ENCODE assay signal across 9 cellular contexts in the genomic region with DNA sequence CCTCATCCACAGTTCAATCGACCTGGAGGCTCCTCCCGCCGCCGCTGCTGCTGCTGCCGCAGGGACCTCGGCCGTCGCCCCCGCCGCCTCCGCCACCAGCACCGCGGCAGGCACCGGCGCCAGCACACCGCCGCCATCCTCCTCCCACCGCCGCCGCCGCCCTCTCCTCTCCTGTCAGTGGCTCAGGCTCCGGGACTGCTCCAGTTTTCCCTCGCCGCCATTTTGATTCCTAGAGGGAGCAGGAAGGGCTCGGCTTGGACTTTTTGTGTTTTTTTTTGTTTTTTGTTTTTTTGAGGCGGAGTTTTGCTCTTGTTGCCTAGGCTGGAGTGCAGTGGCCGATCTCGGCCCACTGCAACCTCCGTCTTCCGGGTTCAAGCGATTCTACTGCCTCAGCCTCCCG. TPM values are rescaled to one million over a fixed set of nuclear protein-coding genes. Genes with fewer than 3 reads are reported as not detected.
DNase-seq lines count a peak whose midpoint lies in the region; ATAC-seq and TF ChIP-seq lines count a peak whose summit lies in the region.
"Had no signal": no experiment of that assay in that cellular context is flagged by ENCODE, and none has a peak within 500 bp of the region (broad histone marks: within the 10 kb centered on the region; RNA-seq: fewer than 3 reads in every experiment).

No MANE protein-coding gene starts in this region.

- H3K4me1 Mint-ChIP-seq in T-cell: peaks cover 16 to 34% (median 22%) of the 10 kb centered on the region in 3 donors

- peak in 1 of 4 experiments; percentile 14 for ATAC-seq in T-cell (replicated peaks in 1 of 4)
- no peak for ATAC-seq in GM21390 (IDR thresholded peaks at IDR 0.05; ENCODE audit: unreplicated experiment)
- no peak for ATAC-seq in HG02840 (IDR thresholded peaks at IDR 0.05; ENCODE audit: low FRiP score, unreplicated experiment)

- peaks cover 0 to 4% (median 0%) of the 10 kb centered on the region in 3 donors for H3K9me3 Mint-ChIP-seq in T-cell

- peak overlapping the region; percentile 44; the same call in 1 of the 2 replicates for H3K4me3 ChIP-seq in GM08714 (ENCODE audit: low read length)
- peak overlapping the region; percentile 5 for H3K4me3 ChIP-seq in retinal pigment epithelial cell (ENCODE audit: low read length)
- no peak overlapping the region for H3K4me3 ChIP-seq in GM23248

- no peaks in the 10 kb centered on the region for H3K36me3 ChIP-seq in GM23248 (ENCODE audit: low read depth)

- H3K36me3 Mint-ChIP-seq in T-cell: peaks cover 5% of the 10 kb centered on the region

- peak overlapping the region; percentile 65 to 90 for H3K27ac Mint-ChIP-seq in T-cell

- H3K27me3 Mint-ChIP-seq in T-cell: no peaks in the 10 kb centered on the region

- H4K20me1 ChIP-seq in GM23248 (ENCODE audit: insufficient read depth): no peaks in the 10 kb centered on the region

- H3K79me2 ChIP-seq in GM23248 (ENCODE audit: insufficient read depth): peaks cover 12% of the 10 kb centered on the region; the same call in 1 of the 2 replicates

- H3F3A ChIP-seq in GM23248 (ENCODE audit: insufficient read depth): no peaks in the 10 kb centered on the region

- TF ChIP-seq CTCF in retinal pigment epithelial cell (conservative IDR thresholded peaks at IDR 0.05; ENCODE audit: low read depth, low read length): no peak

- H3K4me3 Mint-ChIP-seq in T-cell: peak overlapping the region; percentile 62 to 80 (median 74)

- no peaks in the 10 kb centered on the region for H3K9me3 ChIP-seq in GM23248 (ENCODE audit: low read depth)

- H3K4me1 ChIP-seq in GM23248 (ENCODE audit: insufficient read depth): peaks cover 12% of the 10 kb centered on the region

- no peak overlapping the region for H3K9ac ChIP-seq in GM23248

- H2AFZ ChIP-seq in GM23248: no peak overlapping the region

- DNase-seq in T-cell: peak in 14 of 34 experiments; percentile 2 to 34 (median 8)
- DNase-seq in dermis blood vessel endothelial cell: peak; percentile 22
- DNase-seq in retinal pigment epithelial cell (ENCODE audit: low read depth): no peak
- no peak for DNase-seq in GM23248
- DNase-seq in posterior cingulate gyrus: no peak
- DNase-seq: T-helper 9 cell had no signal

- 62 to 65% methylated on average over 22 to 31 of the region's 32 CpGs for WGBS in GM23248 (ENCODE audit: low coverage in 1 of 2, low lambda C conversion rate in 2 of 2, missing lambda C conversion rate in 2 of 2), 2 experiments

- in situ Hi-C loops in GM23248 (cut with MboI): no loop called here

- H3K27me3 ChIP-seq in GM23248 (replicated peaks; ENCODE audit: insufficient read depth): no peaks in the 10 kb centered on the region

- intact Hi-C loops in posterior cingulate gyrus (cut with DNase I): no loop called here

- CTCF ChIA-PET in T-cell (lab: Charles Lee): no interaction called here

- no peaks in the 10 kb centered on the region for H3K9me2 ChIP-seq in GM23248 (ENCODE audit: insufficient read depth)

- H3K27ac ChIP-seq in GM23248: no peak overlapping the region

- H3K4me2 ChIP-seq in GM23248 (ENCODE audit: unreplicated experiment): no peak overlapping the region

- POLR2A ChIA-PET in T-cell (lab: Charles Lee): no interaction called here

RNA-seq across cellular contexts. Expression of a gene that starts 3.0 kb away (rescaled TPM):
- total RNA-seq in T-cell: 1 to 10 TPM in 2 of 5 donors, under 1 TPM in 3; 0.65 to 1.4 (median 0.82) TPM
- total RNA-seq in dermis blood vessel endothelial cell: 6.3 and 19.5 TPM in 2 replicates
- 3.4 and 5.2 TPM in 2 replicates for total RNA-seq in GM23248 (2014; rRNA removed; shearing (Covaris generic))
- 4.6 and 4.7 TPM in 2 replicates for polyA plus RNA-seq in GM23248 (2016; fragmentation: Nextera tagmentation; extraction: Ambion mirVana)

RNA-seq across cellular contexts. Expression of a gene that starts 58.4 kb away (rescaled TPM):
- 100 to 1,000 TPM in 2 of 5 donors, 10 to 100 TPM in 3; 87.7 to 115 (median 94.9) TPM for total RNA-seq in T-cell
- total RNA-seq in dermis blood vessel endothelial cell: 108 and 123 TPM in 2 replicates
- 41.2 and 50.6 TPM in 2 replicates for total RNA-seq in GM23248 (2014; rRNA removed; shearing (Covaris generic))
- polyA plus RNA-seq in GM23248 (2016; fragmentation: Nextera tagmentation; extraction: Ambion mirVana): 109 and 116 TPM in 2 replicates
